16 cellular contexts compared by ENCODE assay signal in the genomic region with DNA sequence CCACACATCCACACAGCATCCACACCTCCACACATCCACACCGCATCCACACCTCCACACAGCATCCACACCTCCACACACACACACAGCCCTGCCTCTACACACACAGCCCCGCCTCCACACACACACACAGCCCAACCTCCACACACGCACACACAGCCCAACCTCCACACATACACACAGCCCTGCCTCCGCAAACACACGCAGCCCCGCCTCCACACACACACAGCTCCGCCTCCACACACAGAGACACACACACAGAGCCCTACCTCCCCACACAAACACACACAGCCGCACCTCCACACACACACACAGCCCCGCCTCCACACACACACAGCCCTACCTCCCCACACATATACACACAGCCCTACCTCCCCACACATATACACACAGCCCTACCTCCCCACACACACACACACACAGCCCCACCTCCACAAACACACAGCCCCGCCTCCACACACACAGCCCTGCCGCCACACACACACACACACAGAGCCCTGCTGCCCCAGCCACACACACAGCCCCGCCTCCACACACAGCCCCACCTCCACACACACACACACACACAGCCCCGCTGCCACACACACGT. TPM values are rescaled to one million over a fixed set of nuclear protein-coding genes. Genes with fewer than 3 reads are reported as not detected.
DNase-seq lines count a peak whose midpoint lies in the region; FAIRE-seq and TF ChIP-seq lines count a peak whose summit lies in the region.
"Had no signal": no experiment of that assay in that cellular context is flagged by ENCODE, and none has a peak within 500 bp of the region (broad histone marks: within the 10 kb centered on the region; RNA-seq: fewer than 3 reads in every experiment).

No MANE protein-coding gene starts in this region.

- no peak overlapping the region for H4K5ac ChIP-seq in H1 (ENCODE audit: insufficient read length, low read depth, low read length)

- TF ChIP-seq RAD21 in H1 (IDR thresholded peaks at IDR 0.05 in 1 of 2, conservative IDR thresholded peaks at IDR 0.05 in 1 of 2; ENCODE audit: low read depth in 2 of 2, low read length in 2 of 2), result no peak

- no peaks in the 10 kb centered on the region; the same call in none of the 2 replicates for H3K79me1 ChIP-seq in H1 (ENCODE audit: low read depth, low read length)
- H3K79me1 ChIP-seq in trophoblast cell (ENCODE audit: low read length), result peaks cover 6% of the 10 kb centered on the region

- POLR2A ChIA-PET in H1 (lab: Charles Lee; ENCODE audit: partially characterized antibody), result no interaction called here

- H3K14ac ChIP-seq in H1 (ENCODE audit: insufficient read length), result no peak overlapping the region
- no peak overlapping the region for H3K14ac ChIP-seq in trophoblast cell (ENCODE audit: low read length)

- H2BK12ac ChIP-seq in H1 (ENCODE audit: low read depth, low read length), result peak overlapping the region; percentile 84; the same call in 1 of the 2 replicates
- no peak overlapping the region for H2BK12ac ChIP-seq in trophoblast cell (ENCODE audit: low read length)

- H2BK15ac ChIP-seq in H1 (ENCODE audit: low read length), result peak overlapping the region; percentile 53; the same call in 1 of the 2 replicates

- no peak for TF ChIP-seq POLR2A in H1 (IDR thresholded peaks at IDR 0.05; ENCODE audit: control extremely low read depth in 1 of 2, low read depth in 2 of 2, low read length in 2 of 2)

- H3K23me2 ChIP-seq in H1 (ENCODE audit: low read depth, low read length), result peaks cover 28% of the 10 kb centered on the region; the same call in 1 of the 2 replicates

- H4K12ac ChIP-seq in trophoblast cell (ENCODE audit: low read depth, low read length), result no peak overlapping the region

- DNase-seq in HTR-8/SVneo (ENCODE audit: insufficient read length, low spot score) (no peak), H1 (ENCODE audit: low read depth in 1 of 2, low spot score in 2 of 2) (no peak), trophoblast cell (no peak), AG08396 (ENCODE audit: low spot score) (no peak), COLO668 (lab: John Stamatoyannopoulos, UW; ENCODE audit: unreplicated experiment) (no peak), putamen (ENCODE audit: low spot score) (no peak)
- DNase-seq: C1 segment of cervical spinal cord, EL, KG1, NCI-H2081 treated with DMSO at 0.1 percent for 48 hours, NCI-H510A, Peyer's patch had no signal

- H3K27me3 ChIP-seq in BLaER1 (peaks cover 27% of the 10 kb centered on the region), H1 (replicated peaks in 1 of 4; ENCODE audit: control insufficient read depth in 3 of 4, extremely low read depth in 1 of 4, insufficient read depth in 3 of 4, low read length in 3 of 4) (peaks cover 35 to 63% (median 59%) of the 10 kb centered on the region in 4 experiments), trophoblast cell (ENCODE audit: insufficient read depth, low read length) (peaks cover 30% of the 10 kb centered on the region)
- H3K27me3 ChIP-seq: Peyer's patch had no signal

- peak overlapping the region; percentile 39 for H4K91ac ChIP-seq in H1 (replicated peaks; ENCODE audit: insufficient read length, low read length)
- no peak overlapping the region for H4K91ac ChIP-seq in trophoblast cell (ENCODE audit: low read depth, low read length)

- no peak overlapping the region for H3K9ac ChIP-seq in BLaER1
- no peak overlapping the region; a peak in 1 of 7 replicates for H3K9ac ChIP-seq in H1 (replicated peaks in 1 of 4; ENCODE audit: extremely low read depth in 1 of 4, low read depth in 3 of 4, low read length in 3 of 4)
- H3K9ac ChIP-seq in trophoblast cell (ENCODE audit: low read length), result no peak overlapping the region

- H4K8ac ChIP-seq in H1 (ENCODE audit: extremely low read depth, insufficient read depth, low read length), result peak overlapping the region; percentile 57; the same call in 1 of the 2 replicates
- H4K8ac ChIP-seq in trophoblast cell (ENCODE audit: low read depth, low read length), result no peak overlapping the region

- H3K18ac ChIP-seq in H1 (ENCODE audit: extremely low read depth, low read length), result no peak overlapping the region
- H3K18ac ChIP-seq in trophoblast cell (ENCODE audit: low read length), result no peak overlapping the region

- H3K4me2 ChIP-seq in BLaER1, result peak overlapping the region; percentile 80
- peak overlapping the region; percentile 58 to 91 for H3K4me2 ChIP-seq in H1 (ENCODE audit: insufficient read depth in 1 of 2, low read depth in 2 of 2, low read length in 2 of 2)
- no peak overlapping the region for H3K4me2 ChIP-seq in trophoblast cell (ENCODE audit: low read length)

- H3K4me1 ChIP-seq in BLaER1 (peaks cover 39% of the 10 kb centered on the region), H1 (replicated peaks in 1 of 4; ENCODE audit: control insufficient read depth in 3 of 4, insufficient read depth in 4 of 4, low read length in 3 of 4) (peaks cover 0 to 24% (median 18%) of the 10 kb centered on the region in 4 experiments; a peak in 6 of 7 replicates), trophoblast cell (ENCODE audit: control insufficient read depth in 1 of 2, insufficient read depth in 2 of 2, low read length in 2 of 2) (peaks cover 10 to 12% of the 10 kb centered on the region in 2 experiments)

- no peak for TF ChIP-seq CTCF in H1 (IDR thresholded peaks at IDR 0.05; ENCODE audit: control extremely low read depth in 1 of 3, insufficient read depth in 1 of 3, low read depth in 1 of 3, low read length in 3 of 3)

- H3K27ac ChIP-seq in BLaER1 (no peak overlapping the region), H1 (ENCODE audit: low read depth, low read length) (no peak overlapping the region), trophoblast cell (ENCODE audit: low read depth, low read length) (no peak overlapping the region)
- H3K27ac ChIP-seq: HL-60, Peyer's patch had no signal

- peak overlapping the region; percentile 82 for H3K56ac ChIP-seq in H1 (replicated peaks; ENCODE audit: insufficient read length, low read depth, low read length)

- no peak overlapping the region for H3K23ac ChIP-seq in H1 (ENCODE audit: insufficient read length)
- H3K23ac ChIP-seq in trophoblast cell (ENCODE audit: low read length), result no peak overlapping the region

- H3K36me3 ChIP-seq in BLaER1 (no peaks in the 10 kb centered on the region), H1 (ENCODE audit: control insufficient read depth in 2 of 4, insufficient read depth in 4 of 4, low read length in 3 of 4) (no peaks in the 10 kb centered on the region), trophoblast cell (ENCODE audit: control insufficient read depth in 1 of 2, insufficient read depth in 2 of 2, low read length in 2 of 2) (no peaks in the 10 kb centered on the region)
- H3K36me3 ChIP-seq: Peyer's patch had no signal

- H3K79me2 ChIP-seq in H1 (ENCODE audit: control insufficient read depth in 1 of 2, insufficient read depth in 2 of 2, low read length in 2 of 2) (no peaks in the 10 kb centered on the region), trophoblast cell (ENCODE audit: control insufficient read depth, insufficient read depth, low read length, poor library complexity) (peaks cover 4% of the 10 kb centered on the region)

- no peak overlapping the region for H3K4ac ChIP-seq in H1 (replicated peaks; ENCODE audit: insufficient read length, low read depth, low read length)
- no peak overlapping the region for H3K4ac ChIP-seq in trophoblast cell (ENCODE audit: low read depth, low read length)

- H3K9me3 ChIP-seq in BLaER1 (no peaks in the 10 kb centered on the region), H1 (ENCODE audit: insufficient read depth in 2 of 2, low read depth in 1 of 2, low read length in 1 of 2) (no peaks in the 10 kb centered on the region), trophoblast cell (ENCODE audit: insufficient read depth, low read depth, low read length) (peaks cover 7% of the 10 kb centered on the region)
- H3K9me3 ChIP-seq: Peyer's patch had no signal

- H3K4me3 ChIP-seq in BLaER1 (no peak overlapping the region), H1 (ENCODE audit: extremely low read depth in 1 of 4, insufficient read depth in 2 of 4, low read depth in 3 of 4, low read length in 4 of 4) (peak overlapping the region in 1 of 4 experiments; percentile 58; a peak in 2 of 8 replicates), trophoblast cell (ENCODE audit: low read depth, low read length) (peak overlapping the region; percentile 55)
- H3K4me3 ChIP-seq: Peyer's patch had no signal

- peak overlapping the region; percentile 83; the same call in 1 of the 2 replicates for H2AK5ac ChIP-seq in H1 (ENCODE audit: low read depth, low read length)
- H2AK5ac ChIP-seq in trophoblast cell (ENCODE audit: low read length), result no peak overlapping the region

- TF ChIP-seq EP300 in H1 (IDR thresholded peaks at IDR 0.05; ENCODE audit: borderline replicate concordance in 1 of 2, low read depth in 2 of 2, low read length in 2 of 2), result no peak

- H2AFZ ChIP-seq in H1 (ENCODE audit: low read length), result no peak overlapping the region
- no peak overlapping the region for H2AFZ ChIP-seq in trophoblast cell (ENCODE audit: insufficient read depth, low read length, poor library complexity)

- H2BK120ac ChIP-seq in H1 (replicated peaks; ENCODE audit: low read depth, low read length), result no peak overlapping the region
- no peak overlapping the region for H2BK120ac ChIP-seq in trophoblast cell (ENCODE audit: insufficient read depth, low read length, poor library complexity)

- H2BK5ac ChIP-seq in H1 (ENCODE audit: low read depth, low read length) (0 out of 2 replicates have a peak overlapping the region, but pooled peaks have one; percentile 60), trophoblast cell (ENCODE audit: low read depth, low read length, poor library complexity) (no peak overlapping the region)

- H4K20me1 ChIP-seq in BLaER1 (peaks cover 22% of the 10 kb centered on the region; the same call in 1 of the 2 replicates), H1 (replicated peaks in 1 of 2; ENCODE audit: control insufficient read depth in 1 of 2, insufficient read depth in 2 of 2, low read length in 2 of 2) (peaks cover 1 to 10% of the 10 kb centered on the region in 2 experiments)

- whole genome bisulfite sequencing in H1 (ENCODE audit: extremely low coverage in 1 of 2, insufficient coverage in 1 of 2, insufficient read length in 1 of 2, insufficient replicate concordance in 2 of 2, low coverage in 1 of 2, low lambda C conversion rate in 2 of 2, missing lambda C conversion rate in 1 of 2), 2 experiments, result 79% methylated on average over 11 of the region's 14 CpGs; no CpG with 5 or more reads in 1 of the 2 experiments
- no CpG with 5 or more reads among the region's 14 CpGs for WGBS in trophoblast cell (ENCODE audit: extremely low coverage, insufficient coverage, insufficient read length)

- FAIRE-seq in HTR-8/SVneo (lab: Jason Lieb, UNC), result peak; percentile 94
- FAIRE-seq in H1 (lab: Jason Lieb, UNC), result no peak

- no peak overlapping the region for H2BK20ac ChIP-seq in H1 (ENCODE audit: low read length)

- CTCF ChIA-PET in H1 (lab: Charles Lee; ENCODE audit: partially characterized antibody), result interaction anchor here (1.1 to 1.5 kb wide), 3 partner anchors 18 to 49 kb away, joined by 4 read pairs; no protein-coding TSS in a partner anchor

RNA-seq across cellular contexts. Expression of a gene that starts 4.6 kb away (rescaled TPM):
- total RNA-seq in H1 (2021; fragmentation: NEBNext Ultra II Directional; extraction: Animal tissue kit (Norgen Biotek cat#: 25700)), result 0.15 TPM in 1 of 2 replicates, not detected in the other
- polyA plus RNA-seq in H1 (2011; rRNA removed), result 0.23 and 0.28 TPM in 2 replicates
- 0.18 TPM for polyA plus RNA-seq in H1 (2011; cell fraction: cytosol; rRNA removed)
- polyA plus RNA-seq in H1 (2011; cell fraction: nucleus; rRNA removed), result 0.34 TPM
- 0.17 to 0.40 TPM (median 0.33 TPM) in 3 of 4 replicates, not detected in the other for polyA plus RNA-seq in H1 (2012, experiment 1 of 2)
- polyA plus RNA-seq in H1 (2012, experiment 2 of 2), result 0.08 TPM
- polyA plus RNA-seq in H1 (2013, experiment 1 of 2), result 0.04 TPM
- polyA plus RNA-seq in H1 (2013, experiment 2 of 2), result 0.06 TPM
- not detected in 2 replicates for polyA minus RNA-seq in H1 (2011; rRNA and poly(A)+ RNA removed)
- 1.4 TPM for polyA minus RNA-seq in H1 (2011; cell fraction: cytosol; rRNA and poly(A)+ RNA removed)
- 0.70 TPM for polyA minus RNA-seq in H1 (2011; cell fraction: nucleus; rRNA and poly(A)+ RNA removed)
- polyA plus RNA-seq in trophoblast cell (2013), result 0.04 and 0.10 TPM in 2 replicates
- total RNA-seq: H9 had no signal

RNA-seq across cellular contexts. Expression of a gene that starts 29.7 kb away (rescaled TPM):
- total RNA-seq in H1 (2021; fragmentation: NEBNext Ultra II Directional; extraction: Animal tissue kit (Norgen Biotek cat#: 25700)), result 0.35 and 0.38 TPM in 2 replicates
- 0.80 and 1.6 TPM in 2 replicates for polyA plus RNA-seq in H1 (2011; rRNA removed)
- 0.57 TPM for polyA plus RNA-seq in H1 (2011; cell fraction: cytosol; rRNA removed)
- 0.61 TPM for polyA plus RNA-seq in H1 (2011; cell fraction: nucleus; rRNA removed)
- polyA plus RNA-seq in H1 (2012, experiment 1 of 2), result 0.25 to 0.88 TPM (median 0.68 TPM) in 3 of 4 replicates, not detected in the other
- polyA plus RNA-seq in H1 (2012, experiment 2 of 2), result 0.43 TPM
- polyA plus RNA-seq in H1 (2013, experiment 1 of 2), result 0.28 TPM
- 0.40 TPM for polyA plus RNA-seq in H1 (2013, experiment 2 of 2)
- not detected in 2 replicates for polyA minus RNA-seq in H1 (2011; rRNA and poly(A)+ RNA removed)
- polyA minus RNA-seq in H1 (2011; cell fraction: cytosol; rRNA and poly(A)+ RNA removed), result not detected
- 0.60 TPM for polyA minus RNA-seq in H1 (2011; cell fraction: nucleus; rRNA and poly(A)+ RNA removed)
- 0.10 and 0.22 TPM in 2 replicates for polyA plus RNA-seq in trophoblast cell (2013)
- total RNA-seq: Peyer's patch had no signal

RNA-seq across cellular contexts. Expression of a gene that starts 55.9 kb away (rescaled TPM):
- not detected in 2 replicates for total RNA-seq in H1 (2021; fragmentation: NEBNext Ultra II Directional; extraction: Animal tissue kit (Norgen Biotek cat#: 25700))
- 0.03 and 0.08 TPM in 2 replicates for polyA plus RNA-seq in H1 (2011; rRNA removed)
- 0.22 TPM for polyA plus RNA-seq in H1 (2011; cell fraction: cytosol; rRNA removed)
- polyA plus RNA-seq in H1 (2011; cell fraction: nucleus; rRNA removed), result 0.06 TPM
- polyA plus RNA-seq in H1 (2012, experiment 1 of 2), result 0.08 to 0.29 TPM in 2 of 4 replicates, not detected in the others
- polyA plus RNA-seq in H1 (2012, experiment 2 of 2), result not detected
- polyA plus RNA-seq in H1 (2013, experiment 1 of 2), result 0.06 TPM
- 0.04 TPM for polyA plus RNA-seq in H1 (2013, experiment 2 of 2)
- polyA minus RNA-seq in H1 (2011; rRNA and poly(A)+ RNA removed), result not detected in 2 replicates
- polyA minus RNA-seq in H1 (2011; cell fraction: cytosol; rRNA and poly(A)+ RNA removed), result not detected
- polyA minus RNA-seq in H1 (2011; cell fraction: nucleus; rRNA and poly(A)+ RNA removed), result not detected
- polyA plus RNA-seq in trophoblast cell (2013), result 0.03 and 0.11 TPM in 2 replicates
- total RNA-seq: H9, Right ventricle myocardium inferior had no signal

RNA-seq across cellular contexts. Expression of a gene that starts 55.9 kb away (rescaled TPM):
- 2.2 and 2.9 TPM in 2 replicates for total RNA-seq in H1 (2021; fragmentation: NEBNext Ultra II Directional; extraction: Animal tissue kit (Norgen Biotek cat#: 25700))
- 2.3 and 3.0 TPM in 2 replicates for polyA plus RNA-seq in H1 (2011; rRNA removed)
- polyA plus RNA-seq in H1 (2011; cell fraction: cytosol; rRNA removed), result 2.2 TPM
- polyA plus RNA-seq in H1 (2011; cell fraction: nucleus; rRNA removed), result 1.7 TPM
- 2.5 to 3.5 TPM (median 2.7 TPM) in 4 replicates for polyA plus RNA-seq in H1 (2012, experiment 1 of 2)
- polyA plus RNA-seq in H1 (2012, experiment 2 of 2), result 1.5 TPM
- 2.2 TPM for polyA plus RNA-seq in H1 (2013, experiment 1 of 2)
- 2.4 TPM for polyA plus RNA-seq in H1 (2013, experiment 2 of 2)
- 3.4 and 4.1 TPM in 2 replicates for polyA minus RNA-seq in H1 (2011; rRNA and poly(A)+ RNA removed)
- 3.0 TPM for polyA minus RNA-seq in H1 (2011; cell fraction: cytosol; rRNA and poly(A)+ RNA removed)
- polyA minus RNA-seq in H1 (2011; cell fraction: nucleus; rRNA and poly(A)+ RNA removed), result 2.7 TPM
- polyA plus RNA-seq in trophoblast cell (2013), result 1.5 and 2.0 TPM in 2 replicates
